In genomic region chr3:125359700-125360099, GRCh38 we compare ENCODE assay signal across 19 cellular contexts. TPM values are rescaled to one million over a fixed set of nuclear protein-coding genes. Genes with fewer than 3 reads are reported as not detected.
A peak's percentile ranks its signal among the peaks of the same experiment; 100 is the strongest.
DNase-seq lines count a peak whose midpoint lies in the region; ATAC-seq and TF ChIP-seq lines count a peak whose summit lies in the region.
"Had no signal": no experiment of that assay in that cellular context is flagged by ENCODE, and none has a peak within 500 bp of the region (broad histone marks: within the 10 kb centered on the region; RNA-seq: fewer than 3 reads in every experiment).

No MANE protein-coding gene starts in this region.

- H3K9me3 Mint-ChIP-seq in CD8-positive, alpha-beta T cell: no peaks in the 10 kb centered on the region
- H3K9me3 Mint-ChIP-seq: activated naive CD4-positive, alpha-beta T cell treated with anti-CD3 and anti-CD28 coated beads, Interleukin-2, amount 10 ng/mL, durations not matched to agents 7 days and 5 days had no signal

- H3K36me3 Mint-ChIP-seq in CD8-positive, alpha-beta T cell: peaks cover 12% of the 10 kb centered on the region
- H3K36me3 Mint-ChIP-seq: CD4-positive, CD25-positive, alpha-beta regulatory T cell had no signal

- H3K4me3 Mint-ChIP-seq in CD8-positive, alpha-beta T cell: no peak overlapping the region
- H3K4me3 Mint-ChIP-seq: activated naive CD4-positive, alpha-beta T cell treated with anti-CD3 and anti-CD28 coated beads, Interleukin-2, amount 10 ng/mL, durations not matched to agents 7 days and 5 days; type B pancreatic cell had no signal

- DNase-seq in DMS153 (lab: John Stamatoyannopoulos, UW) (peak; percentile 46), DMS153 treated with DMSO at 0.1 percent for 48 hours (lab: John Stamatoyannopoulos, UW; ENCODE audit: unreplicated experiment) (no peak), NCI-H2081 (lab: John Stamatoyannopoulos, UW) (peak; percentile 35 to 73), left colon (no peak), HuH-7.5 (ENCODE audit: low spot score) (no peak), posterior vena cava (ENCODE audit: low spot score) (no peak), KBM-7 (no peak)
- no peak for DNase-seq in CD8-positive, alpha-beta T cell
- DNase-seq: activated CD8-positive, alpha-beta memory T cell treated with anti-CD3 and anti-CD28 coated beads, Interleukin-2, amount 50 U/mL, for 4 hours; activated naive CD4-positive, alpha-beta T cell treated with anti-CD3 and anti-CD28 coated beads, Interleukin-2, amount 10 ng/mL, durations not matched to agents 7 days and 5 days; CD4-positive, CD25-positive, alpha-beta regulatory T cell; colonic mucosa; IMR-90; kidney; OCI-M1; stimulated activated naive CD8-positive, alpha-beta T cell treated with anti-CD3 and anti-CD28 coated beads, Interleukin-15, Interleukin-2, amounts not matched to agents 100 U/mL and 50 U/mL, for 24 hours had no signal

- H3K27me3 ChIP-seq in CD8-positive, alpha-beta T cell (ENCODE audit: insufficient read depth, low read length): no peaks in the 10 kb centered on the region
- H3K27me3 ChIP-seq: colonic mucosa, hepatocyte had no signal

- H3K4me1 Mint-ChIP-seq in CD8-positive, alpha-beta T cell (ENCODE audit: low read depth): peaks cover 78% of the 10 kb centered on the region

- intact Hi-C loops in CD8-positive, alpha-beta T cell (cut with DNase I, micrococcal nuclease): loop anchor here (5.0 kb wide), 3 partner anchors 37 to 302 kb away; partner anchors contain the start of gene HEG1 (in 1 of the 2)
- intact Hi-C loops in left colon (cut with DNase I, micrococcal nuclease) (no loop called here), posterior vena cava (cut with DNase I) (no loop called here)

- no peak overlapping the region for H3K4me3 ChIP-seq in CD8-positive, alpha-beta T cell (ENCODE audit: low read depth, low read length)
- H3K4me3 ChIP-seq: colonic mucosa, hepatocyte had no signal

- ATAC-seq in CD8-positive, alpha-beta T cell: no peak
- ATAC-seq in left colon: peak; percentile 16
- ATAC-seq: activated CD4-positive, CD25-positive, alpha-beta regulatory T cell treated with anti-CD3 and anti-CD28 coated beads, Interleukin-2, amount 50 U/mL, for 24 hours; stimulated activated naive CD8-positive, alpha-beta T cell treated with anti-CD3 and anti-CD28 coated beads, Interleukin-15, Interleukin-2, amounts not matched to agents 100 U/mL and 50 U/mL, for 24 hours had no signal

- POLR2A ChIA-PET in CD8-positive, alpha-beta T cell (lab: Charles Lee): no interaction called here

- H3K4me1 ChIP-seq in CD8-positive, alpha-beta T cell (ENCODE audit: insufficient read depth, low read length): peaks cover 24% of the 10 kb centered on the region
- H3K4me1 ChIP-seq: colonic mucosa had no signal

- CTCF ChIA-PET in CD8-positive, alpha-beta T cell (lab: Charles Lee): no interaction called here

- no peaks in the 10 kb centered on the region for H3K36me3 ChIP-seq in CD8-positive, alpha-beta T cell (ENCODE audit: insufficient read depth, low read length)
- H3K36me3 ChIP-seq: colonic mucosa had no signal

- no peak for TF ChIP-seq CTCF in CD8-positive, alpha-beta T cell (IDR thresholded peaks at IDR 0.05)

- in situ Hi-C loops in KBM-7 (cut with MboI; ENCODE audit: low pct_unique_long_range_greater_than_20kb, low sequenced_read_pairs): no loop called here

- H3K27me3 Mint-ChIP-seq in CD8-positive, alpha-beta T cell (ENCODE audit: low read depth): no peaks in the 10 kb centered on the region
- H3K27me3 Mint-ChIP-seq: CD4-positive, CD25-positive, alpha-beta regulatory T cell; type B pancreatic cell had no signal

- no peaks in the 10 kb centered on the region for H3K9me3 ChIP-seq in CD8-positive, alpha-beta T cell (ENCODE audit: low read length)
- H3K9me3 ChIP-seq: colonic mucosa had no signal

- peak overlapping the region; percentile 83 for H3K27ac Mint-ChIP-seq in CD8-positive, alpha-beta T cell
- H3K27ac Mint-ChIP-seq: activated naive CD4-positive, alpha-beta T cell treated with anti-CD3 and anti-CD28 coated beads, Interleukin-2, amount 10 ng/mL, durations not matched to agents 7 days and 5 days; type B pancreatic cell had no signal

- H3K27ac ChIP-seq in CD8-positive, alpha-beta T cell (ENCODE audit: low read depth, low read length): no peak overlapping the region
- H3K27ac ChIP-seq: colonic mucosa, hepatocyte had no signal

RNA-seq across cellular contexts. Expression of gene ZNF148, which starts 15.4 kb away (rescaled TPM):
- total RNA-seq in CD8-positive, alpha-beta T cell: 10 to 100 TPM; 32.2 to 35.9 TPM
- total RNA-seq in left colon (10 to 100 TPM; 44.3 to 48.6 TPM), posterior vena cava (10 to 100 TPM; 39.7 to 45.5 TPM)

Comparison
In these comparisons a context has a peak if more than half of its experiments do, and no peak if none do; other contexts are left out.
1. DNase-seq: peak in DMS153 (single experiment) and NCI-H2081 (2 of 2); none in DMS153 treated with DMSO at 0.1 percent for 48 hours (single experiment), CD8-positive, alpha-beta T cell (0 of 7), left colon (0 of 2), HuH-7.5 (single experiment), posterior vena cava (single experiment) and KBM-7 (single experiment).
2. intact Hi-C loops: an anchor here in CD8-positive, alpha-beta T cell (5.0 kb wide); none called in left colon and posterior vena cava.